Comparison of ENCODE assay signal across 18 cellular contexts in the genomic region with DNA sequence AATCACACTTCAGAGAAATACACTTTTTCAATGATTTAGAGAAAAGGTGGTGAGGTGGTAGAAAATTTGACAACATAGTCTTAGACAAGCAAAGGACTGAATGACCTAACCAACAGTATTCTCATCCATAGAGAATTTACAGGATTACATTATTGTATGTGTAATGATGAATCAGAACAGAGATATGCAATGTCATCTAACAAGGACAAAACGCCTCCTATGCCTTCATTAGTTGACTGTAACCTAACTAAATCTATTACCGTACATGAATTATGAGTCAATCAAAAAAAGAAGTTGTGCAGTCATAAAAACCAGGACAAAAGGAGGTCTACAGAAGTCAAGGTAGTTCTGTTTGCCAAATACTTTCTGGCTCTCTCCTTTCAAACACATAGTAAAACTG.
A peak's percentile ranks its signal among the peaks of the same experiment; 100 is the strongest.
DNase-seq lines count a peak whose midpoint lies in the region; ATAC-seq and TF ChIP-seq lines count a peak whose summit lies in the region.
"Had no signal": no experiment of that assay in that cellular context is flagged by ENCODE, and none has a peak within 500 bp of the region (broad histone marks: within the 10 kb centered on the region; RNA-seq: fewer than 3 reads in every experiment).

No MANE protein-coding gene starts in this region.

- dilution Hi-C loops in IMR-90 (cut with HindIII; ENCODE audit: low sequenced_read_pairs, unreplicated experiment) = no loop called here

- H3K4me2 ChIP-seq in IMR-90 (ENCODE audit: low read depth, low read length) (no peak overlapping the region), neuronal stem cell (ENCODE audit: insufficient read depth, low read length, poor library complexity, severe bottlenecking) (no peak overlapping the region)

- no peak overlapping the region for H3K56ac ChIP-seq in IMR-90 (ENCODE audit: extremely low read depth, insufficient read depth, low read length)

- ATAC-seq in IMR-90 (ENCODE audit: low read depth) (peak; percentile 94), GM19324 (IDR thresholded peaks at IDR 0.05; ENCODE audit: low FRiP score, unreplicated experiment) (no peak)
- ATAC-seq: activated T-helper 17 cell treated with anti-CD3 and anti-CD28 coated beads, Interleukin-2, amount 50 U/mL, for 72 hours had no signal

- H3K4me3 ChIP-seq in IMR-90 (ENCODE audit: insufficient read depth, low read depth, low read length) = no peak overlapping the region
- no peak overlapping the region for H3K4me3 ChIP-seq in astrocyte of the spinal cord (ENCODE audit: low read depth, low read length)
- no peak overlapping the region for H3K4me3 ChIP-seq in suprapubic skin
- no peak overlapping the region for H3K4me3 ChIP-seq in neuronal stem cell (ENCODE audit: low read length in 2 of 2)
- H3K4me3 ChIP-seq: cardiac muscle cell, Peyer's patch, tibial nerve had no signal

- no peak overlapping the region for H2BK20ac ChIP-seq in IMR-90 (ENCODE audit: low read depth, low read length)

- BruUV-seq in IMR-90 (replicated peaks; lab: Mats Ljungman, UMichigan) = no TSS peak

- H3K9me3 ChIP-seq in IMR-90 (ENCODE audit: control insufficient read depth, insufficient read depth, low read length) (no peaks in the 10 kb centered on the region), suprapubic skin (no peaks in the 10 kb centered on the region), neuronal stem cell (replicated peaks in 1 of 2; ENCODE audit: control insufficient read depth in 2 of 2, insufficient read depth in 1 of 2, low read depth in 1 of 2, low read length in 2 of 2) (no peaks in the 10 kb centered on the region)
- H3K9me3 ChIP-seq: Peyer's patch had no signal

- no peaks in the 10 kb centered on the region for H3K36me3 ChIP-seq in IMR-90 (ENCODE audit: control insufficient read depth, insufficient read depth, low read length)
- H3K36me3 ChIP-seq in suprapubic skin = no peaks in the 10 kb centered on the region
- no peaks in the 10 kb centered on the region for H3K36me3 ChIP-seq in neuronal stem cell (replicated peaks in 1 of 2; ENCODE audit: control insufficient read depth in 2 of 2, insufficient read depth in 2 of 2, low read length in 2 of 2)
- H3K36me3 ChIP-seq: cardiac muscle cell, Peyer's patch, tibial nerve had no signal

- no peaks in the 10 kb centered on the region for H3K79me1 ChIP-seq in IMR-90 (ENCODE audit: low read depth in 1 of 2, low read length in 2 of 2)
- no peaks in the 10 kb centered on the region for H3K79me1 ChIP-seq in neuronal stem cell (ENCODE audit: low read depth, low read length)

- H3K23ac ChIP-seq in IMR-90 (ENCODE audit: low read depth, low read length) (no peak overlapping the region), neuronal stem cell (ENCODE audit: low read depth, low read length, poor library complexity) (no peak overlapping the region)

- WGBS in IMR-90 (ENCODE audit: extremely low coverage in 2 of 2, insufficient read length in 1 of 2), 2 experiments = no CpG with 5 or more reads among the region's 2 CpGs
- 78% methylated on average over 2 of the region's 2 CpGs for WGBS in suprapubic skin
- WGBS in neuronal stem cell (ENCODE audit: extremely low coverage in 2 of 2, insufficient read length in 2 of 2, insufficient replicate concordance in 1 of 2), 2 donors = no CpG with 5 or more reads among the region's 2 CpGs

- H3K18ac ChIP-seq in IMR-90 (ENCODE audit: low read depth, low read length) = no peak overlapping the region
- no peak overlapping the region for H3K18ac ChIP-seq in neuronal stem cell (ENCODE audit: low read length)

- H3K14ac ChIP-seq in IMR-90 (replicated peaks; ENCODE audit: low read depth, low read length) (no peak overlapping the region), neuronal stem cell (ENCODE audit: low read length) (no peak overlapping the region)

- POLR2A ChIA-PET in IMR-90 (lab: Charles Lee; ENCODE audit: unreplicated experiment) = no interaction called here

- no peak overlapping the region for H2BK120ac ChIP-seq in IMR-90 (ENCODE audit: low read depth, low read length)
- H2BK120ac ChIP-seq in neuronal stem cell (ENCODE audit: low read depth, low read length) = no peak overlapping the region

- in situ Hi-C loops in IMR-90 (cut with MboI; ENCODE audit: low sequenced_read_pairs) = no loop called here
- in situ Hi-C loops in astrocyte of the spinal cord (cut with HindIII; ENCODE audit: low sequenced_read_pairs) = no loop called here

- no peak overlapping the region for H4K5ac ChIP-seq in IMR-90 (ENCODE audit: low read depth, low read length)

- H2AK5ac ChIP-seq in IMR-90 (ENCODE audit: low read depth, low read length) (no peak overlapping the region), neuronal stem cell (ENCODE audit: low read depth, low read length) (no peak overlapping the region)

- H3K9ac ChIP-seq in IMR-90 (ENCODE audit: low read depth, low read length) (no peak overlapping the region), neuronal stem cell (ENCODE audit: low read depth, low read length, poor library complexity) (no peak overlapping the region)

- DNase-seq in AG08395 (ENCODE audit: low spot score) (peak; percentile 83), IMR-90 (peak; percentile 87), astrocyte of the spinal cord (ENCODE audit: low read depth, low spot score) (peak; percentile 68), iris pigment epithelial cell (ENCODE audit: low read depth) (peak; percentile 84), suprapubic skin (ENCODE audit: low spot score in 2 of 2) (no peak), activated T-cell treated with anti-CD3 and anti-CD28 coated beads for 4 hours (no peak), neuronal stem cell (ENCODE audit: low spot score) (no peak)
- DNase-seq: activated CD4-positive, alpha-beta T cell treated with anti-CD3 and anti-CD28 coated beads, Interleukin-2, amount 50 U/mL, for 1 hour; AML-193; DMS79 treated with DMSO at 0.1 percent for 48 hours; MV-4-11; NCI-H510A; nucleus accumbens; Peyer's patch had no signal

- H4K91ac ChIP-seq in IMR-90 (ENCODE audit: insufficient read depth, low read depth, low read length) (no peak overlapping the region), neuronal stem cell (ENCODE audit: low read depth, low read length, poor library complexity) (no peak overlapping the region)

- H3K4ac ChIP-seq in IMR-90 (ENCODE audit: low read depth, low read length) = no peak overlapping the region
- H3K4ac ChIP-seq in neuronal stem cell (ENCODE audit: low read length) = no peak overlapping the region

- TF ChIP-seq CTCF in IMR-90 (conservative IDR thresholded peaks at IDR 0.05; ENCODE audit: low read depth, low read length) (no peak), astrocyte of the spinal cord (IDR thresholded peaks at IDR 0.05; ENCODE audit: low read depth, low read length) (no peak), suprapubic skin (IDR thresholded peaks at IDR 0.05) (no peak)

- no peak overlapping the region for H2AK9ac ChIP-seq in IMR-90 (replicated peaks; ENCODE audit: low read depth, low read length, poor library complexity)

- H2BK5ac ChIP-seq in IMR-90 (ENCODE audit: low read depth, low read length, poor library complexity, severe bottlenecking) (no peak overlapping the region), neuronal stem cell (ENCODE audit: low read length) (no peak overlapping the region)

- H2BK15ac ChIP-seq in IMR-90 (ENCODE audit: low read depth, low read length) (no peak overlapping the region), neuronal stem cell (ENCODE audit: low read length) (no peak overlapping the region)

- H3K9me1 ChIP-seq in IMR-90 (ENCODE audit: insufficient read depth, low read length) = no peaks in the 10 kb centered on the region

- intact Hi-C loops in IMR-90 (cut with micrococcal nuclease) = no loop called here

- H3K4me1 ChIP-seq in IMR-90 (ENCODE audit: control insufficient read depth, insufficient read depth, low read length) (no peaks in the 10 kb centered on the region), suprapubic skin (no peaks in the 10 kb centered on the region), neuronal stem cell (ENCODE audit: control insufficient read depth in 2 of 2, insufficient read depth in 1 of 2, low read depth in 1 of 2, low read length in 2 of 2) (no peaks in the 10 kb centered on the region)
- H3K4me1 ChIP-seq: Peyer's patch, tibial nerve had no signal

- H2BK12ac ChIP-seq in neuronal stem cell (ENCODE audit: low read length) = no peak overlapping the region

- H3K27me3 ChIP-seq in IMR-90 (ENCODE audit: control insufficient read depth, insufficient read depth, low read length) (no peaks in the 10 kb centered on the region), suprapubic skin (no peaks in the 10 kb centered on the region), neuronal stem cell (ENCODE audit: control insufficient read depth in 3 of 3, insufficient read depth in 3 of 3, low read depth in 1 of 3, low read length in 3 of 3) (peaks cover 0 to 5% (median 0%) of the 10 kb centered on the region in 3 experiments)
- H3K27me3 ChIP-seq: cardiac muscle cell, Peyer's patch, tibial nerve had no signal

- H4K8ac ChIP-seq in IMR-90 (ENCODE audit: low read depth in 2 of 2, low read length in 2 of 2) (no peak overlapping the region), neuronal stem cell (ENCODE audit: low read depth, low read length) (no peak overlapping the region)

- no peak for TF ChIP-seq RAD21 in IMR-90 (IDR thresholded peaks at IDR 0.05; ENCODE audit: low read length)

- no peak for TF ChIP-seq EP300 in suprapubic skin (IDR thresholded peaks at IDR 0.05)

- TF ChIP-seq POLR2A in IMR-90 (IDR thresholded peaks at IDR 0.05; ENCODE audit: low read depth, low read length) (no peak), suprapubic skin (IDR thresholded peaks at IDR 0.05) (no peak)

- no peak overlapping the region for H2AFZ ChIP-seq in IMR-90 (replicated peaks; ENCODE audit: low read length, poor library complexity)
- no peak overlapping the region for H2AFZ ChIP-seq in neuronal stem cell (ENCODE audit: low read length)

- H3K27ac ChIP-seq in IMR-90 (ENCODE audit: insufficient read depth, low read length) = no peak overlapping the region
- H3K27ac ChIP-seq in suprapubic skin = no peak overlapping the region
- no peak overlapping the region for H3K27ac ChIP-seq in neuronal stem cell (replicated peaks; ENCODE audit: low read length)
- H3K27ac ChIP-seq: cardiac muscle cell, Peyer's patch, tibial nerve had no signal

- no peaks in the 10 kb centered on the region for H4K20me1 ChIP-seq in IMR-90 (ENCODE audit: insufficient read depth, low read length)

- CTCF ChIA-PET in IMR-90 (lab: Yijun Ruan, JAX) = interaction anchor here (1.4 kb wide), 1 partner anchor 261 kb away, joined by 3 read pairs; no protein-coding TSS in a partner anchor

TF ChIP-seq in IMR-90, 13 proteins besides CTCF, POLR2A, EP300 and RAD21 (continues in another document):
- TF ChIP-seq MAFK (IDR thresholded peaks at IDR 0.05; ENCODE audit: low read depth, low read length) (peak; percentile 54), NFE2L2 (IDR thresholded peaks at IDR 0.05; ENCODE audit: low read depth, low read length) (peak; percentile 79), CEBPB (IDR thresholded peaks at IDR 0.05; ENCODE audit: low read depth, low read length) (peak; percentile 68)
- TF ChIP-seq, protein P1, sequence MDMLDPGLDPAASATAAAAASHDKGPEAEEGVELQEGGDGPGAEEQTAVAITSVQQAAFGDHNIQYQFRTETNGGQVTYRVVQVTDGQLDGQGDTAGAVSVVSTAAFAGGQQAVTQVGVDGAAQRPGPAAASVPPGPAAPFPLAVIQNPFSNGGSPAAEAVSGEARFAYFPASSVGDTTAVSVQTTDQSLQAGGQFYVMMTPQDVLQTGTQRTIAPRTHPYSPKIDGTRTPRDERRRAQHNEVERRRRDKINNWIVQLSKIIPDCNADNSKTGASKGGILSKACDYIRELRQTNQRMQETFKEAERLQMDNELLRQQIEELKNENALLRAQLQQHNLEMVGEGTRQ (IDR thresholded peaks at IDR 0.05; ENCODE audit: low read depth, low read length) = no peak

Comparison
In these comparisons a context has a peak if more than half of its experiments do, and no peak if none do; other contexts are left out.
1. DNase-seq: peak in AG08395 (single experiment), IMR-90 (single experiment), astrocyte of the spinal cord (single experiment) and iris pigment epithelial cell (single experiment); none in suprapubic skin (0 of 2), activated T-cell treated with anti-CD3 and anti-CD28 coated beads for 4 hours (single experiment) and neuronal stem cell (single experiment).